Comparison of ENCODE assay signal across 16 cellular contexts in the genomic region with DNA sequence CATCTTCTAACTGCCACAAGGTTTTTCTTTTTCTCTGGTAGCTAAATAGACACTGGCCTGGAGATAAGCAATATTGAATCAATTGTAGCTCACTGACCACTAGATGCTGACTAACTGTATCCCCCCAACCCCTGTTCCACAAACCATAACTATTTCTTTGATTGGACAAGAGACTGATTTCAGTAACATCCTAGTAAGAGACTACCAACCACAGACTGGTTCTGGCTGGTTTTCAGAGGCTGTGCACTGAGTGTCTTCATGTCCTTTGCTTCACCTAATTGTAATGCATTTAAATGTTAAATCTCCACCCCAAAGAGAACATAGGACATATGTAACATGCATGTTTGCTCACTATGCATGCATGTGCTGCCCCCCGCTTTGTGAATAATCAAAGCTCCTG. TPM values are rescaled to one million over a fixed set of nuclear protein-coding genes. Genes with fewer than 3 reads are reported as not detected.
A peak's percentile ranks its signal among the peaks of the same experiment; 100 is the strongest.
DNase-seq lines count a peak whose midpoint lies in the region; ATAC-seq, FAIRE-seq and TF ChIP-seq lines count a peak whose summit lies in the region.
"Had no signal": no experiment of that assay in that cellular context is flagged by ENCODE, and none has a peak within 500 bp of the region (broad histone marks: within the 10 kb centered on the region; RNA-seq: fewer than 3 reads in every experiment).

No MANE protein-coding gene starts in this region.

- intact Hi-C loops in K562 (cut with micrococcal nuclease) (loop anchor here (10.0 kb wide), 1 partner anchor 268 kb away; the partner anchor contains the start of gene MXD1), transverse colon (cut with DNase I; ENCODE audit: low total_unique reads) (loop anchor here (10.0 kb wide), 1 partner anchor 212 kb away; the partner anchor contains the start of gene NFU1), left colon (cut with DNase I, micrococcal nuclease) (no loop called here)

- CTCF ChIA-PET in activated naive CD4-positive, alpha-beta T cell treated with anti-CD3 and anti-CD28 coated beads, Interleukin-2, amount 10 ng/mL, durations not matched to agents 7 days and 5 days (lab: Charles Lee), result interaction anchor here (1.0 to 4.0 kb wide), 9 partner anchors 23 to 168 kb away, joined by 3 to 25 read pairs (median 3); no protein-coding TSS in a partner anchor
- CTCF ChIA-PET in K562 (lab: Yijun Ruan, JAX; ENCODE audit: low intra/inter-chr PET ratio), result no interaction called here

- H3K4me2 ChIP-seq in K562 (ENCODE audit: insufficient read depth, low read length), result no peak overlapping the region

- TF ChIP-seq RAD21 in K562 (CRISPR knock-in tag; conservative IDR thresholded peaks at IDR 0.05 in 1 of 2, IDR thresholded peaks at IDR 0.05 in 1 of 2), result no peak

- 100% methylated on average over 1 of the region's 1 CpG for WGBS in K562 (ENCODE audit: insufficient coverage, low coverage, missing lambda C conversion rate)
- 100% methylated on average over 1 of the region's 1 CpG for WGBS in transverse colon (ENCODE audit: low coverage in 1 of 2), 2 donors

- no peaks in the 10 kb centered on the region for H3K9me3 ChIP-seq in K562 (replicated peaks; ENCODE audit: control insufficient read depth, insufficient read depth, low read depth, low read length)
- no peaks in the 10 kb centered on the region for H3K9me3 ChIP-seq in transverse colon
- H3K9me3 ChIP-seq: HAP-1 had no signal

- H3K79me2 ChIP-seq in K562 (ENCODE audit: control insufficient read depth, insufficient read depth, low read length), result peaks cover 29% of the 10 kb centered on the region

- H3K36me3 Mint-ChIP-seq in activated naive CD4-positive, alpha-beta T cell treated with anti-CD3 and anti-CD28 coated beads, Interleukin-2, amount 10 ng/mL, durations not matched to agents 7 days and 5 days, result peaks cover 7% of the 10 kb centered on the region
- H3K36me3 Mint-ChIP-seq in activated naive CD4-positive, alpha-beta T cell treated with anti-CD3 and anti-CD28 coated beads, Interleukin-2, amount 50 U/mL, for 72 hours, result peaks cover 17 to 20% of the 10 kb centered on the region in 2 donors

- H3K9ac ChIP-seq in K562 (ENCODE audit: insufficient read depth in 1 of 2, low read depth in 2 of 2, low read length in 2 of 2), result no peak overlapping the region

- H3K27me3 ChIP-seq in K562 (ENCODE audit: control insufficient read depth in 2 of 2, insufficient read depth in 2 of 2, low read length in 2 of 2) (no peaks in the 10 kb centered on the region), transverse colon (no peaks in the 10 kb centered on the region)

- H3K27ac ChIP-seq in K562 (ENCODE audit: extremely low read depth, low read depth, low read length) (no peak overlapping the region), transverse colon (no peak overlapping the region)

- FAIRE-seq in K562 (lab: Jason Lieb, UNC), result no peak

- H3K36me3 ChIP-seq in K562 (ENCODE audit: control insufficient read depth, insufficient read depth, low read length) (no peaks in the 10 kb centered on the region), transverse colon (no peaks in the 10 kb centered on the region)
- H3K36me3 ChIP-seq: HAP-1 had no signal

- no peaks in the 10 kb centered on the region for H3K9me1 ChIP-seq in K562 (ENCODE audit: control insufficient read depth, insufficient read depth, low read length)

- H3K4me1 Mint-ChIP-seq in activated naive CD4-positive, alpha-beta T cell treated with anti-CD3 and anti-CD28 coated beads, Interleukin-2, amount 10 ng/mL, durations not matched to agents 7 days and 5 days, result peaks cover 62% of the 10 kb centered on the region
- H3K4me1 Mint-ChIP-seq in stimulated activated naive CD8-positive, alpha-beta T cell treated with anti-CD3 and anti-CD28 coated beads, Interleukin-15, amount 100 ng/mL, for 72 hours, result peaks cover 58% of the 10 kb centered on the region

- no peak for TF ChIP-seq POLR2A in K562 (conservative IDR thresholded peaks at IDR 0.05)
- TF ChIP-seq POLR2A in transverse colon (IDR thresholded peaks at IDR 0.05), result no peak

- no peaks in the 10 kb centered on the region; the same call in 1 of the 2 replicates for H4K20me1 ChIP-seq in K562 (replicated peaks; ENCODE audit: control insufficient read depth, insufficient read depth, low read length)

- POLR2A ChIA-PET in K562 (lab: Yijun Ruan, JAX), result interaction anchor here (0.6 to 4.6 kb wide), 4 partner anchors 11 to 22 kb away, joined by 4 to 25 read pairs (median 10); no protein-coding TSS in a partner anchor

- H3K27me3 Mint-ChIP-seq in activated naive CD4-positive, alpha-beta T cell treated with anti-CD3 and anti-CD28 coated beads, Interleukin-2, amount 10 ng/mL, durations not matched to agents 7 days and 5 days, result no peaks in the 10 kb centered on the region
- no peaks in the 10 kb centered on the region for H3K27me3 Mint-ChIP-seq in stimulated activated naive CD8-positive, alpha-beta T cell treated with anti-CD3 and anti-CD28 coated beads, Interleukin-15, amount 100 ng/mL, for 72 hours

- peak overlapping the region; percentile 94 for H3K27ac Mint-ChIP-seq in activated naive CD4-positive, alpha-beta T cell treated with anti-CD3 and anti-CD28 coated beads, Interleukin-2, amount 10 ng/mL, durations not matched to agents 7 days and 5 days
- peak overlapping the region in 1 of 2 donors; percentile 98 for H3K27ac Mint-ChIP-seq in activated naive CD4-positive, alpha-beta T cell treated with anti-CD3 and anti-CD28 coated beads, Interleukin-2, amount 50 U/mL, for 72 hours
- peak overlapping the region in 1 of 2 donors; percentile 45 for H3K27ac Mint-ChIP-seq in stimulated activated naive CD8-positive, alpha-beta T cell treated with anti-CD3 and anti-CD28 coated beads, Interleukin-15, amount 100 ng/mL, for 72 hours

- H3K4me3 Mint-ChIP-seq in activated naive CD4-positive, alpha-beta T cell treated with anti-CD3 and anti-CD28 coated beads, Interleukin-2, amount 10 ng/mL, durations not matched to agents 7 days and 5 days, result peak overlapping the region; percentile 90
- peak overlapping the region; percentile 86 to 93 for H3K4me3 Mint-ChIP-seq in stimulated activated naive CD8-positive, alpha-beta T cell treated with anti-CD3 and anti-CD28 coated beads, Interleukin-15, amount 100 ng/mL, for 72 hours

- ATAC-seq in activated naive CD4-positive, alpha-beta T cell treated with anti-CD3 and anti-CD28 coated beads, Interleukin-2, amount 50 U/mL, for 72 hours, result no peak
- ATAC-seq in K562 (no peak), left colon (no peak)
- ATAC-seq in stimulated activated naive CD8-positive, alpha-beta T cell treated with anti-CD3 and anti-CD28 coated beads, Interleukin-15, amount 100 ng/mL, for 72 hours, result no peak
- ATAC-seq: left cardiac atrium had no signal

- TF ChIP-seq CTCF in K562 (IDR thresholded peaks at IDR 0.05 in 2 of 3, conservative IDR thresholded peaks at IDR 0.05 in 1 of 3; ENCODE audit: insufficient read depth in 2 of 3, low read depth in 1 of 3, low read length in 3 of 3) (no peak), transverse colon (IDR thresholded peaks at IDR 0.05) (no peak)

- TF ChIP-seq EP300 in K562 (IDR thresholded peaks at IDR 0.05; ENCODE audit: low read length) (no peak), transverse colon (IDR thresholded peaks at IDR 0.05; ENCODE audit: low read depth) (no peak)

- H3K4me1 ChIP-seq in K562 (replicated peaks in 1 of 2; ENCODE audit: control insufficient read depth in 2 of 2, insufficient read depth in 2 of 2, low read length in 2 of 2) (peaks cover 12 to 21% of the 10 kb centered on the region in 2 experiments; a peak in 4 of 5 replicates), transverse colon (peaks cover 4 to 25% (median 16%) of the 10 kb centered on the region in 4 donors)

- no TSS peak for BruUV-seq in K562 (replicated peaks; lab: Mats Ljungman, UMichigan)

- no peaks in the 10 kb centered on the region for H3K9me3 Mint-ChIP-seq in activated naive CD4-positive, alpha-beta T cell treated with anti-CD3 and anti-CD28 coated beads, Interleukin-2, amount 10 ng/mL, durations not matched to agents 7 days and 5 days
- H3K9me3 Mint-ChIP-seq in activated naive CD4-positive, alpha-beta T cell treated with anti-CD3 and anti-CD28 coated beads, Interleukin-2, amount 50 U/mL, for 72 hours, result no peaks in the 10 kb centered on the region
- H3K9me3 Mint-ChIP-seq in stimulated activated naive CD8-positive, alpha-beta T cell treated with anti-CD3 and anti-CD28 coated beads, Interleukin-15, amount 100 ng/mL, for 72 hours, result peaks cover 0 to 4% of the 10 kb centered on the region in 2 donors

- H3K4me3 ChIP-seq in K562 (no peak overlapping the region), transverse colon (no peak overlapping the region)
- H3K4me3 ChIP-seq: coronary artery, HAP-1 had no signal

- no peak overlapping the region for H2AFZ ChIP-seq in K562 (ENCODE audit: low read depth, low read length)

- DNase-seq in activated naive CD4-positive, alpha-beta T cell treated with anti-CD3 and anti-CD28 coated beads, Interleukin-2, amount 10 ng/mL, durations not matched to agents 7 days and 5 days, result no peak
- no peak for DNase-seq in activated naive CD4-positive, alpha-beta T cell treated with anti-CD3 and anti-CD28 coated beads, Interleukin-2, amount 50 U/mL, for 72 hours (ENCODE audit: low spot score in 2 of 2)
- peak; percentile 6 for DNase-seq in OCI-M1 (lab: John Stamatoyannopoulos, UW)
- DNase-seq in K562 (ENCODE audit: extremely low read depth in 1 of 4, low spot score in 3 of 4), result no peak
- no peak for DNase-seq in stimulated activated naive CD8-positive, alpha-beta T cell treated with anti-CD3 and anti-CD28 coated beads, Interleukin-15, amount 100 ng/mL, for 72 hours
- no peak for DNase-seq in transverse colon
- DNase-seq in left colon, result no peak
- no peak for DNase-seq in NCI-H82 (lab: John Stamatoyannopoulos, UW)
- DNase-seq: foreskin melanocyte; GF-D8; left cardiac atrium; NCI-H187; stimulated activated CD4-positive, alpha-beta T cell treated with anti-CD3 and anti-CD28 coated beads, Interleukin-12 subunit alpha, Interleukin-12 subunit beta, amount 100 ng/mL, for 4 hours; T-helper 9 cell had no signal

- in situ Hi-C loops in K562 (cut with MboI), result no loop called here
- in situ Hi-C loops in transverse colon (cut with MboI; ENCODE audit: low pct_ligation_motif_present in 1 of 4, low pct_unique_long_range_greater_than_20kb in 1 of 4, low sequenced_read_pairs in 3 of 4), result no loop called here

RNA-seq across cellular contexts. Expression of gene AAK1, which starts 3.2 kb away (rescaled TPM):
- total RNA-seq in activated naive CD4-positive, alpha-beta T cell treated with anti-CD3 and anti-CD28 coated beads, Interleukin-2, amount 50 U/mL, for 72 hours, result 100 to 1,000 TPM; 129 to 137 TPM
- total RNA-seq in K562 (2011; cell fraction: chromatin; rRNA removed; ENCODE audit: low replicate concordance), result 34.4 and 78.8 TPM in 2 replicates
- 16.3 and 20.0 TPM in 2 replicates for total RNA-seq in K562 (2011; cell fraction: nucleolus; rRNA removed)
- total RNA-seq in K562 (2011; cell fraction: nucleoplasm; rRNA removed), result 38.6 and 69.9 TPM in 2 replicates
- total RNA-seq in K562 (2014; rRNA removed), result 8.3 and 8.9 TPM in 2 replicates
- 6.0 and 6.9 TPM in 2 replicates for total RNA-seq in K562 (2014; rRNA removed; fragmentation: Illumina TruSeq; extraction: Trizol)
- 5.5 and 6.8 TPM in 2 replicates for total RNA-seq in K562 (2015; rRNA removed; fragmentation: Illumina TruSeq; extraction: Trizol)
- 13.8 and 17.1 TPM in 2 replicates for total RNA-seq in K562 (2021)
- polyA plus RNA-seq in K562 (2011; rRNA removed), result 3.2 and 5.1 TPM in 2 replicates
- 2.8 and 3.3 TPM in 2 replicates for polyA plus RNA-seq in K562 (2011; cell fraction: cytosol; rRNA removed)
- polyA plus RNA-seq in K562 (2011; cell fraction: nucleus; rRNA removed), result 4.5 and 10.2 TPM in 2 replicates
- 8.1 and 15.8 TPM in 2 replicates for polyA plus RNA-seq in K562 (2012)
- 6.2 and 7.2 TPM in 2 replicates for polyA plus RNA-seq in K562 (2014; fragmentation: Illumina TruSeq; extraction: Trizol)
- polyA plus RNA-seq in K562 (2014; fragmentation: Nextera tagmentation; extraction: Ambion mirVana), result 1 to 10 TPM in 1 of 2 experiments, under 1 TPM in 1; 0.89 to 2.4 TPM
- polyA plus RNA-seq in K562 (2014; rRNA removed), result 5.3 and 7.1 TPM in 2 replicates
- 10.5 and 18.0 TPM in 2 replicates for polyA minus RNA-seq in K562 (2011; rRNA and poly(A)+ RNA removed)
- polyA minus RNA-seq in K562 (2011; cell fraction: cytosol; rRNA and poly(A)+ RNA removed), result 4.7 and 7.4 TPM in 2 replicates
- 8.7 and 10.9 TPM in 2 replicates for polyA minus RNA-seq in K562 (2011; cell fraction: nucleus; rRNA and poly(A)+ RNA removed)
- 100 to 1,000 TPM in 1 of 4 donors, 10 to 100 TPM in 3; 34.8 to 109 (median 70.2) TPM for total RNA-seq in transverse colon
- 10 to 100 TPM; 59.5 to 61.5 TPM for total RNA-seq in left colon

Comparison
In these comparisons a context has a peak if more than half of its experiments do, and no peak if none do; other contexts are left out.
1. intact Hi-C loops: an anchor here in K562 (10.0 kb wide) and transverse colon (10.0 kb wide); none called in left colon.